In genomic region chr18:35030234-35030989, GRCh38 we compare ENCODE assay signal across 8 cellular contexts. TPM values are rescaled to one million over a fixed set of nuclear protein-coding genes. Genes with fewer than 3 reads are reported as not detected.
DNase-seq lines count a peak whose midpoint lies in the region; ATAC-seq, FAIRE-seq and TF ChIP-seq lines count a peak whose summit lies in the region.

No MANE protein-coding gene starts in this region.

- peak in 2 of 3 donors; percentile 63 to 73 for DNase-seq in CD4-positive, CD25-positive, alpha-beta regulatory T cell
- DNase-seq in KG1 (lab: John Stamatoyannopoulos, UW) (peak; percentile 50), endothelial cell of umbilical vein (ENCODE audit: low read depth, low spot score) (no peak), HuH-7.5 (ENCODE audit: low spot score) (no peak), RKO (ENCODE audit: low spot score) (no peak)

- POLR2A ChIA-PET in endothelial cell of umbilical vein (lab: Charles Lee) = interaction anchor here (2.8 kb wide), 1 partner anchor 11 kb away, joined by 14 read pairs; the partner anchor contains the start of gene MAPRE2

- TF ChIP-seq CTCF in endothelial cell of umbilical vein (IDR thresholded peaks at IDR 0.05; ENCODE audit: extremely low read depth in 1 of 2, insufficient read depth in 1 of 2, low read depth in 1 of 2, low read length in 2 of 2) = no peak

- peak; percentile 15 for FAIRE-seq in endothelial cell of umbilical vein (lab: Jason Lieb, UNC)

- CTCF ChIA-PET in endothelial cell of umbilical vein (lab: Charles Lee) = interaction anchor here (0.9 to 6.1 kb wide), 11 partner anchors 9 to 369 kb away, joined by 3 to 62 read pairs (median 5); partner anchors contain the start of gene MAPRE2

- H3K36me3 Mint-ChIP-seq in CD4-positive, CD25-positive, alpha-beta regulatory T cell = no peaks in the 10 kb centered on the region

- intact Hi-C loops in endothelial cell of umbilical vein (cut with micrococcal nuclease) = no loop called here

- peak; percentile 66 to 67 for ATAC-seq in CD4-positive, CD25-positive, alpha-beta regulatory T cell (ENCODE audit: low read depth in 2 of 2)
- ATAC-seq in GM19397 (IDR thresholded peaks at IDR 0.05; ENCODE audit: unreplicated experiment) = peak; percentile 52
- ATAC-seq in HG02970 (IDR thresholded peaks at IDR 0.05; ENCODE audit: low FRiP score, unreplicated experiment) = no peak

- H3K4me3 ChIP-seq in CD4-positive, CD25-positive, alpha-beta regulatory T cell (ENCODE audit: low read depth, low read length) = peak overlapping the region; percentile 90
- no peak overlapping the region for H3K4me3 ChIP-seq in endothelial cell of umbilical vein (replicated peaks in 1 of 3; ENCODE audit: insufficient read depth in 1 of 3, low read depth in 1 of 3, low read length in 3 of 3)
- H3K4me3 ChIP-seq in stomach smooth muscle (ENCODE audit: low read length in 2 of 2) = peak overlapping the region in 1 of 2 donors; percentile 30

- H3K4me2 ChIP-seq in endothelial cell of umbilical vein (ENCODE audit: insufficient read depth, low read length) = peak overlapping the region; percentile 65

- no peak for TF ChIP-seq POLR2A in endothelial cell of umbilical vein (IDR thresholded peaks at IDR 0.05; ENCODE audit: low read depth, low read length)

- peak overlapping the region; percentile 94 to 99 (median 98) for H3K27ac Mint-ChIP-seq in CD4-positive, CD25-positive, alpha-beta regulatory T cell

- peaks cover 18% of the 10 kb centered on the region for H3K4me1 ChIP-seq in CD4-positive, CD25-positive, alpha-beta regulatory T cell (ENCODE audit: control insufficient read depth, insufficient read depth, low read length, poor library complexity, severe bottlenecking)
- H3K4me1 ChIP-seq in endothelial cell of umbilical vein (ENCODE audit: control insufficient read depth, extremely low read depth, insufficient read depth, low read length) (peaks cover 13% of the 10 kb centered on the region), stomach smooth muscle (ENCODE audit: control insufficient read depth, insufficient read depth, low read length) (peaks cover 4% of the 10 kb centered on the region)

- H3K4me3 Mint-ChIP-seq in CD4-positive, CD25-positive, alpha-beta regulatory T cell = peak overlapping the region; percentile 68 to 94 (median 88)

- H4K20me1 ChIP-seq in endothelial cell of umbilical vein (replicated peaks; ENCODE audit: control insufficient read depth, extremely low read depth, insufficient read depth, low read length) = no peaks in the 10 kb centered on the region

- peaks cover 5% of the 10 kb centered on the region for H3K27me3 Mint-ChIP-seq in CD4-positive, CD25-positive, alpha-beta regulatory T cell

- no peaks in the 10 kb centered on the region for H3K9me3 ChIP-seq in CD4-positive, CD25-positive, alpha-beta regulatory T cell (ENCODE audit: control insufficient read depth in 2 of 2, low read length in 2 of 2)
- H3K9me3 ChIP-seq in endothelial cell of umbilical vein (replicated peaks; ENCODE audit: control insufficient read depth, insufficient read depth, low read length) (no peaks in the 10 kb centered on the region), stomach smooth muscle (ENCODE audit: control insufficient read depth in 2 of 2, low read length in 2 of 2) (no peaks in the 10 kb centered on the region)

- no peaks in the 10 kb centered on the region for H3K36me3 ChIP-seq in CD4-positive, CD25-positive, alpha-beta regulatory T cell (ENCODE audit: control insufficient read depth, insufficient read depth, low read length)
- no peaks in the 10 kb centered on the region for H3K36me3 ChIP-seq in endothelial cell of umbilical vein (ENCODE audit: control insufficient read depth in 2 of 2, extremely low read depth in 1 of 2, insufficient read depth in 2 of 2, low read length in 2 of 2)
- no peaks in the 10 kb centered on the region for H3K36me3 ChIP-seq in stomach smooth muscle (ENCODE audit: control insufficient read depth in 2 of 2, insufficient read depth in 2 of 2, low read length in 2 of 2)

- no peaks in the 10 kb centered on the region for H3K79me2 ChIP-seq in endothelial cell of umbilical vein (ENCODE audit: control insufficient read depth, insufficient read depth, low read length)

- dilution Hi-C loops in endothelial cell of umbilical vein (cut with MboI; ENCODE audit: extremely low pct_ligation_motif_present, low sequenced_read_pairs) = no loop called here

- H3K9me1 ChIP-seq in endothelial cell of umbilical vein (replicated peaks; ENCODE audit: control insufficient read depth, extremely low read depth, insufficient read depth, low read length) = no peaks in the 10 kb centered on the region

- no peaks in the 10 kb centered on the region for H3K27me3 ChIP-seq in CD4-positive, CD25-positive, alpha-beta regulatory T cell (ENCODE audit: control insufficient read depth, insufficient read depth, low read length)
- no peaks in the 10 kb centered on the region for H3K27me3 ChIP-seq in endothelial cell of umbilical vein (ENCODE audit: control insufficient read depth in 2 of 2, insufficient read depth in 2 of 2, low read length in 2 of 2)
- H3K27me3 ChIP-seq in stomach smooth muscle (ENCODE audit: control insufficient read depth in 1 of 2, insufficient read depth in 2 of 2, low read length in 2 of 2) = no peaks in the 10 kb centered on the region

- H3K9ac ChIP-seq in endothelial cell of umbilical vein (replicated peaks; ENCODE audit: extremely low read depth, insufficient read depth, low read length) = peak overlapping the region; percentile 21
- peak overlapping the region in 1 of 2 donors; percentile 7 for H3K9ac ChIP-seq in stomach smooth muscle (ENCODE audit: low read length in 2 of 2)

- H2AFZ ChIP-seq in endothelial cell of umbilical vein (ENCODE audit: low read depth, low read length) = peak overlapping the region; percentile 100

- H3K27ac ChIP-seq in CD4-positive, CD25-positive, alpha-beta regulatory T cell (ENCODE audit: insufficient read depth, low read length, poor library complexity, severe bottlenecking) = peak overlapping the region; percentile 91
- H3K27ac ChIP-seq in endothelial cell of umbilical vein (ENCODE audit: insufficient read depth, low read depth, low read length) (no peak overlapping the region), stomach smooth muscle (ENCODE audit: low read length) (peak overlapping the region; percentile 3)

- BruUV-seq in endothelial cell of umbilical vein (replicated peaks; lab: Mats Ljungman, UMichigan) = no TSS peak

- peaks cover 0 to 2% (median 0%) of the 10 kb centered on the region in 7 donors for H3K9me3 Mint-ChIP-seq in CD4-positive, CD25-positive, alpha-beta regulatory T cell

- H3K4me1 Mint-ChIP-seq in CD4-positive, CD25-positive, alpha-beta regulatory T cell = peaks cover 20 to 57% (median 28%) of the 10 kb centered on the region in 4 donors

TF ChIP-seq in endothelial cell of umbilical vein, 7 proteins besides CTCF, POLR2A, EP300 and RAD21:
- TF ChIP-seq JUN (IDR thresholded peaks at IDR 0.05; ENCODE audit: borderline replicate concordance, insufficient read depth, insufficient read length, low read depth) (no peak), POLR2AphosphoS5 (IDR thresholded peaks at IDR 0.05; ENCODE audit: insufficient read depth, low read depth, low read length) (no peak), FOS (IDR thresholded peaks at IDR 0.05; ENCODE audit: borderline replicate concordance, insufficient read depth, low read length) (no peak), EZH2 (IDR thresholded peaks at IDR 0.05; ENCODE audit: borderline replicate concordance, low read depth, low read length, severe bottlenecking) (no peak), MYC (IDR thresholded peaks at IDR 0.05; ENCODE audit: low read depth, low read length) (no peak), MAX (IDR thresholded peaks at IDR 0.05; ENCODE audit: insufficient read depth, insufficient read length) (no peak), GATA2 (IDR thresholded peaks at IDR 0.05; ENCODE audit: insufficient read depth, insufficient read length, low read depth, low read length) (no peak)

RNA-seq across cellular contexts. Expression of gene MAPRE2, which starts 10.8 kb away (rescaled TPM):
- 82.5 TPM for total RNA-seq in CD4-positive, CD25-positive, alpha-beta regulatory T cell
- 10 to 100 TPM; 62.2 to 74.3 (median 66.6) TPM for polyA plus RNA-seq in CD4-positive, CD25-positive, alpha-beta regulatory T cell
- total RNA-seq in endothelial cell of umbilical vein = 111 and 117 TPM in 2 replicates
- 141 and 148 TPM in 2 replicates for polyA plus RNA-seq in endothelial cell of umbilical vein
- polyA plus RNA-seq in endothelial cell of umbilical vein (2011; cell fraction: cytosol; rRNA removed) = 144 and 152 TPM in 2 replicates
- 140 and 156 TPM in 2 replicates for polyA plus RNA-seq in endothelial cell of umbilical vein (2011; cell fraction: nucleus; rRNA removed)
- polyA plus RNA-seq in endothelial cell of umbilical vein (2012) = 85.6 and 119 TPM in 2 replicates
- 256 and 277 TPM in 2 replicates for polyA minus RNA-seq in endothelial cell of umbilical vein
- polyA minus RNA-seq in endothelial cell of umbilical vein (2011; cell fraction: cytosol; rRNA and poly(A)+ RNA removed) = 18.7 TPM
- 306 and 317 TPM in 2 replicates for polyA minus RNA-seq in endothelial cell of umbilical vein (2011; cell fraction: nucleus; rRNA and poly(A)+ RNA removed)

Comparison
In these comparisons a context has a peak if more than half of its experiments do, and no peak if none do; other contexts are left out.
1. DNase-seq: peak in CD4-positive, CD25-positive, alpha-beta regulatory T cell (2 of 3) and KG1 (single experiment); none in endothelial cell of umbilical vein (single experiment), HuH-7.5 (single experiment) and RKO (single experiment).